ENCODE assay signal across 12 cellular contexts in the genomic region with DNA sequence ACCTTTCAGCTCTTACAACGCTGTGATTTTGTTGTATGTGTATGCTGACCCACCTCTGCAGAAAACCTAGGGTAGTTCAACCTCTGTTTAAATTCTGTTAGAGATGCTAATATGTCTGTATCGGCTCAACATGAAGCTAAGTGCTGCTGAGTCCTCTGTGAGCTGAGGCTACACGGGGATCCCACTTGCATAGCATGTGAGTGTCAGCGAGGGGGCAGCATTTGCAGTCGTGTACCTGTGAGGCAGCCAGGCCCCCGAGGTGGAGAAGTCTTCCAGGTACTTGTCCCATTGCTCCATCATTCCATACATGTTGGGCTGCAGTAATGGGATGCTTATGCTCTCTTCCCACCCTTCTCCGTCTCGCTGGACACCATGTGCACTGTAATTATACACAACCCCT. TPM values are rescaled to one million over a fixed set of nuclear protein-coding genes. Genes with fewer than 3 reads are reported as not detected.
DNase-seq lines count a peak whose midpoint lies in the region; TF ChIP-seq lines count a peak whose summit lies in the region.
"Had no signal": no experiment of that assay in that cellular context is flagged by ENCODE, and none has a peak within 500 bp of the region (broad histone marks: within the 10 kb centered on the region; RNA-seq: fewer than 3 reads in every experiment).

No MANE protein-coding gene starts in this region.

- H2BK12ac ChIP-seq in trophoblast cell (ENCODE audit: low read length) = no peak overlapping the region

- H2BK120ac ChIP-seq in trophoblast cell (ENCODE audit: insufficient read depth, low read length, poor library complexity) = no peak overlapping the region

- DNase-seq in G401 (ENCODE audit: low spot score) (peak; percentile 55), NCI-H748 (lab: John Stamatoyannopoulos, UW; ENCODE audit: unreplicated experiment) (peak; percentile 38), fibroblast of the aortic adventitia (ENCODE audit: low read depth) (no peak), trophoblast cell (peak; percentile 40 to 61), posterior vena cava (ENCODE audit: low spot score) (no peak), NCI-H1105 treated with DMSO at 0.1 percent for 48 hours (lab: John Stamatoyannopoulos, UW) (no peak), NCI-H1048 (lab: John Stamatoyannopoulos, UW) (no peak)
- DNase-seq: activated CD4-positive, alpha-beta T cell treated with anti-CD3 and anti-CD28 coated beads, Interleukin-2, amount 10 ng/mL, durations not matched to agents 7 days and 5 days; activated gamma-delta T cell treated with Interleukin-2 at 50 U/mL for 16 hours; NCI-H524; stimulated activated CD4-positive, alpha-beta T cell treated with anti-CD3 and anti-CD28 coated beads, Interleukin-1b, Interleukin-23, amount 100 ng/mL, for 48 hours; stimulated activated naive CD8-positive, alpha-beta T cell treated with anti-CD3 and anti-CD28 coated beads, Interleukin-15, Interleukin-2, amounts not matched to agents 100 U/mL and 50 U/mL, for 24 hours had no signal

- H3K4me1 ChIP-seq in trophoblast cell (ENCODE audit: control insufficient read depth in 1 of 2, insufficient read depth in 2 of 2, low read length in 2 of 2) = peaks cover 0 to 4% of the 10 kb centered on the region in 2 experiments

- H3K14ac ChIP-seq in trophoblast cell (ENCODE audit: low read length) = no peak overlapping the region

- H4K12ac ChIP-seq in trophoblast cell (ENCODE audit: low read depth, low read length) = no peak overlapping the region

- H3K4me3 ChIP-seq in fibroblast of the aortic adventitia (ENCODE audit: low read depth, low read length) (no peak overlapping the region), trophoblast cell (ENCODE audit: low read depth, low read length) (no peak overlapping the region)

- no peak overlapping the region for H3K23ac ChIP-seq in trophoblast cell (ENCODE audit: low read length)

- H2AFZ ChIP-seq in trophoblast cell (ENCODE audit: insufficient read depth, low read length, poor library complexity) = no peak overlapping the region

- H2AK5ac ChIP-seq in trophoblast cell (ENCODE audit: low read length) = no peak overlapping the region

- H4K8ac ChIP-seq in trophoblast cell (ENCODE audit: low read depth, low read length) = no peak overlapping the region

- no peaks in the 10 kb centered on the region for H3K79me1 ChIP-seq in trophoblast cell (ENCODE audit: low read length)

- H3K9ac ChIP-seq in trophoblast cell (ENCODE audit: low read length) = no peak overlapping the region

- no CpG with 5 or more reads among the region's 8 CpGs for WGBS in trophoblast cell (ENCODE audit: extremely low coverage, insufficient coverage, insufficient read length)

- H3K36me3 ChIP-seq in trophoblast cell (ENCODE audit: control insufficient read depth in 1 of 2, insufficient read depth in 2 of 2, low read length in 2 of 2) = peaks cover 0 to 5% of the 10 kb centered on the region in 2 experiments

- TF ChIP-seq CTCF in fibroblast of the aortic adventitia (IDR thresholded peaks at IDR 0.05; ENCODE audit: insufficient read depth, low read length) = peak; percentile 5

- no peak overlapping the region for H3K18ac ChIP-seq in trophoblast cell (ENCODE audit: low read length)

- no peak overlapping the region for H3K27ac ChIP-seq in trophoblast cell (ENCODE audit: low read depth, low read length)

- no peak overlapping the region for H3K4ac ChIP-seq in trophoblast cell (ENCODE audit: low read depth, low read length)

- no peaks in the 10 kb centered on the region for H3K27me3 ChIP-seq in trophoblast cell (ENCODE audit: insufficient read depth, low read length)

- no peaks in the 10 kb centered on the region for H3K79me2 ChIP-seq in trophoblast cell (ENCODE audit: control insufficient read depth, insufficient read depth, low read length, poor library complexity)

- H4K91ac ChIP-seq in trophoblast cell (ENCODE audit: low read depth, low read length) = no peak overlapping the region

- H3K4me2 ChIP-seq in trophoblast cell (ENCODE audit: low read length) = no peak overlapping the region

- in situ Hi-C loops in G401 (cut with HindIII; ENCODE audit: low sequenced_read_pairs) = no loop called here

- no peak overlapping the region for H2BK5ac ChIP-seq in trophoblast cell (ENCODE audit: low read depth, low read length, poor library complexity)

- H3K9me3 ChIP-seq in trophoblast cell (ENCODE audit: insufficient read depth, low read depth, low read length) = peaks cover 2% of the 10 kb centered on the region

- intact Hi-C loops in posterior vena cava (cut with DNase I) = no loop called here

RNA-seq across cellular contexts. Expression of a gene that starts 3.7 kb away (rescaled TPM):
- total RNA-seq in G401 (2014; rRNA removed; shearing (Covaris generic)) = not detected in 2 replicates
- total RNA-seq in fibroblast of the aortic adventitia (ENCODE audit: low replicate concordance) = not detected in 2 replicates
- polyA plus RNA-seq in trophoblast cell (2013) = 0.61 and 0.88 TPM in 2 replicates
- total RNA-seq in posterior vena cava = not detected
- total RNA-seq: activated CD4-positive, alpha-beta T cell treated with anti-CD3 and anti-CD28 coated beads, Interleukin-2, amount 10 ng/mL, durations not matched to agents 7 days and 5 days had no signal

RNA-seq across cellular contexts. Expression of a gene that starts 15.3 kb away (rescaled TPM):
- total RNA-seq in G401 (2014; rRNA removed; shearing (Covaris generic)) = 24.0 TPM in 2 replicates
- total RNA-seq in fibroblast of the aortic adventitia (ENCODE audit: low replicate concordance) (28.8 and 41.4 TPM in 2 replicates), posterior vena cava (10 to 100 TPM; 21.6 to 23.9 TPM)
- polyA plus RNA-seq in trophoblast cell (2013) = 19.7 and 20.3 TPM in 2 replicates

RNA-seq across cellular contexts. Expression of a gene that starts 57.3 kb away (rescaled TPM):
- total RNA-seq in G401 (2014; rRNA removed; shearing (Covaris generic)) = 21.4 and 32.0 TPM in 2 replicates
- total RNA-seq in fibroblast of the aortic adventitia (ENCODE audit: low replicate concordance) = 8.4 and 17.7 TPM in 2 replicates
- polyA plus RNA-seq in trophoblast cell (2013) = 3.4 and 3.7 TPM in 2 replicates
- total RNA-seq in posterior vena cava = 10 to 100 TPM; 13.8 TPM

Comparison
In these comparisons a context has a peak if more than half of its experiments do, and no peak if none do; other contexts are left out.
1. DNase-seq: peak in G401 (single experiment), NCI-H748 (single experiment) and trophoblast cell (2 of 2); none in fibroblast of the aortic adventitia (single experiment), posterior vena cava (single experiment), NCI-H1105 treated with DMSO at 0.1 percent for 48 hours (single experiment) and NCI-H1048 (single experiment).